26 cellular contexts compared by ENCODE assay signal in the genomic region with DNA sequence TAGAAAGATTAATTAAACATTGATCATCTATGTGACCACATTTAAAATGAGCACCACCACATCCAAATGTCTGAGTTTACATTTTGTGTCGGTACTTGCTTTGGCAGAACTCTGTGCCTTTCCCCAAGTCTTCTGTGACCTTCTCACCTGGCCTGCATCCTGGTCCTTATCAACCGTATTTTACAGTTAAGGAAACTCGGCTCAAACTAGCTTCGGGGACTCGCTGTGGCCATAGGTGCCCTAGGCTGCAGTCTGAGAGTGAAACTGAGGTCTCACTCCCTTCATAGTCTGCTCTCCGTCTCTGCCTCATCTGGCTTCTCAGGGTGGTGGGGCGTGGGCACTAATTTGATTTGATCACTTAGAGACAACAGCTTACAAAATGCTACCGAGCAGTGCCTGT.
DNase-seq lines count a peak whose midpoint lies in the region; ATAC-seq and TF ChIP-seq lines count a peak whose summit lies in the region.
"Had no signal": no experiment of that assay in that cellular context is flagged by ENCODE, and none has a peak within 500 bp of the region (broad histone marks: within the 10 kb centered on the region; RNA-seq: fewer than 3 reads in every experiment).

No MANE protein-coding gene starts in this region.

- H3K4me3 ChIP-seq in SK-N-SH (ENCODE audit: low read depth in 2 of 2, low read length in 1 of 2) (no peak overlapping the region), mucosa of stomach (ENCODE audit: low read length) (no peak overlapping the region)
- H3K4me3 ChIP-seq: BLaER1, PC-9, SJSA1 had no signal

- H3K79me2 ChIP-seq in SK-N-SH (ENCODE audit: insufficient read depth): no peaks in the 10 kb centered on the region

- POLR2A ChIA-PET in SK-N-SH (lab: Yijun Ruan, JAX): no interaction called here

- H3K27me3 ChIP-seq in SK-N-SH (ENCODE audit: insufficient read depth) (no peaks in the 10 kb centered on the region), mucosa of stomach (ENCODE audit: control insufficient read depth, insufficient read depth, low read length) (no peaks in the 10 kb centered on the region)
- H3K27me3 ChIP-seq: BLaER1, SJSA1 had no signal

- H3K9me3 ChIP-seq in SK-N-SH: no peaks in the 10 kb centered on the region
- no peaks in the 10 kb centered on the region for H3K9me3 ChIP-seq in mucosa of stomach (ENCODE audit: control insufficient read depth, low read length)
- H3K9me3 ChIP-seq: BLaER1, Caco-2, SJSA1 had no signal

- CTCF ChIA-PET in SK-N-SH (lab: Yijun Ruan, JAX): no interaction called here

- H3K27ac ChIP-seq in SK-N-SH (ENCODE audit: low read depth in 2 of 2, low read length in 1 of 2): peak overlapping the region in 1 of 2 experiments; percentile 67; a peak in 2 of 4 replicates
- H3K27ac ChIP-seq: BLaER1, PC-9, SJSA1 had no signal

- H3K9me2 ChIP-seq in SK-N-SH: no peaks in the 10 kb centered on the region

- H3K4me2 ChIP-seq in SK-N-SH: no peak overlapping the region
- H3K4me2 ChIP-seq: BLaER1, PC-9 had no signal

- H3F3A ChIP-seq in SK-N-SH (replicated peaks; ENCODE audit: insufficient read depth): no peaks in the 10 kb centered on the region

- DNase-seq in SK-N-SH (peak; percentile 33), NCI-H82 treated with DMSO at 0.1 percent for 48 hours (lab: John Stamatoyannopoulos, UW; ENCODE audit: unreplicated experiment) (peak; percentile 40), NCI-H2171 (lab: John Stamatoyannopoulos, UW) (no peak), islet precursor cell (no peak), COLO668 (lab: John Stamatoyannopoulos, UW; ENCODE audit: unreplicated experiment) (no peak)
- DNase-seq: Caco-2; CD4-positive, alpha-beta T cell; DMS79 treated with DMSO at 0.1 percent for 48 hours; GF-D8; GOT3; HCEC 1CT; IMR-90; KG1; MM.1S; NCI-H187; NCI-H2081 treated with DMSO at 0.1 percent for 48 hours; NCI-H2171 treated with DMSO at 0.1 percent for 48 hours; NCI-H345; NCI-H510A treated with DMSO at 0.1 percent for 48 hours; NCI-H774; PC-9; Right ventricle myocardium superior had no signal

- no peaks in the 10 kb centered on the region for H4K20me1 ChIP-seq in SK-N-SH (ENCODE audit: insufficient read depth)
- H4K20me1 ChIP-seq: BLaER1 had no signal

- H2AFZ ChIP-seq in SK-N-SH (ENCODE audit: low read depth): no peak overlapping the region
- H2AFZ ChIP-seq: PC-9 had no signal

- peaks cover 0 to 23% of the 10 kb centered on the region in 2 experiments; a peak in 2 of 4 replicates for H3K4me1 ChIP-seq in SK-N-SH (ENCODE audit: control insufficient read depth in 1 of 2, insufficient read depth in 2 of 2, low read depth in 1 of 2, low read length in 1 of 2)
- peaks cover 12% of the 10 kb centered on the region for H3K4me1 ChIP-seq in mucosa of stomach (ENCODE audit: control insufficient read depth, insufficient read depth, low read length)
- H3K4me1 ChIP-seq: BLaER1 had no signal

- no peaks in the 10 kb centered on the region for H3K36me3 ChIP-seq in SK-N-SH (replicated peaks in 1 of 2; ENCODE audit: control insufficient read depth in 1 of 2, insufficient read depth in 2 of 2, low read length in 1 of 2)
- no peaks in the 10 kb centered on the region for H3K36me3 ChIP-seq in mucosa of stomach (ENCODE audit: control insufficient read depth, insufficient read depth, low read length)
- H3K36me3 ChIP-seq: BLaER1, SJSA1 had no signal

- no peak for ATAC-seq in SK-N-SH treated with all-trans-retinoic acid at 6 μM for 48 hours

- no peak; a peak in 1 of 4 replicates for TF ChIP-seq EP300 in SK-N-SH (IDR thresholded peaks at IDR 0.05; ENCODE audit: borderline replicate concordance in 1 of 2, low read depth in 1 of 2, low read length in 1 of 2)

- no peak for TF ChIP-seq CTCF in SK-N-SH (IDR thresholded peaks at IDR 0.05)

- no peak overlapping the region for H3K9ac ChIP-seq in SK-N-SH
- H3K9ac ChIP-seq in mucosa of stomach (ENCODE audit: low read length): peak overlapping the region; percentile 10
- H3K9ac ChIP-seq: BLaER1 had no signal

- no peak for TF ChIP-seq RAD21 in SK-N-SH (IDR thresholded peaks at IDR 0.05; ENCODE audit: low read length)

- 27% methylated on average over 8 of the region's 8 CpGs for WGBS in SK-N-SH (ENCODE audit: low lambda C conversion rate)

TF ChIP-seq in SK-N-SH, 30 proteins besides CTCF, POLR2A, EP300 and RAD21:
- TF ChIP-seq CHD2 (IDR thresholded peaks at IDR 0.05; ENCODE audit: low read length, partially characterized antibody) (no peak), GATA2 (CRISPR knock-in tag; IDR thresholded peaks at IDR 0.05) (peak; percentile 14; the same call in 1 of the 2 replicates)

TF ChIP-seq in SK-N-SH treated with all-trans-retinoic acid at 6 μM for 48 hours, 23 proteins besides CTCF, POLR2A, EP300 and RAD21:
- TF ChIP-seq OSR1 (CRISPR knock-in tag; IDR thresholded peaks at IDR 0.05) (no peak), PPARA (CRISPR knock-in tag; IDR thresholded peaks at IDR 0.05; ENCODE audit: borderline replicate concordance) (no peak), ISL1 (CRISPR knock-in tag; IDR thresholded peaks at IDR 0.05) (no peak), ZNF70 (CRISPR knock-in tag; IDR thresholded peaks at IDR 0.05) (no peak)

Comparison
In these comparisons a context has a peak if more than half of its experiments do, and no peak if none do; other contexts are left out.
1. DNase-seq: peak in SK-N-SH (single experiment) and NCI-H82 treated with DMSO at 0.1 percent for 48 hours (single experiment); none in NCI-H2171 (single experiment), islet precursor cell (single experiment) and COLO668 (single experiment).